Comparison of ENCODE assay signal across 8 cellular contexts in the genomic region with DNA sequence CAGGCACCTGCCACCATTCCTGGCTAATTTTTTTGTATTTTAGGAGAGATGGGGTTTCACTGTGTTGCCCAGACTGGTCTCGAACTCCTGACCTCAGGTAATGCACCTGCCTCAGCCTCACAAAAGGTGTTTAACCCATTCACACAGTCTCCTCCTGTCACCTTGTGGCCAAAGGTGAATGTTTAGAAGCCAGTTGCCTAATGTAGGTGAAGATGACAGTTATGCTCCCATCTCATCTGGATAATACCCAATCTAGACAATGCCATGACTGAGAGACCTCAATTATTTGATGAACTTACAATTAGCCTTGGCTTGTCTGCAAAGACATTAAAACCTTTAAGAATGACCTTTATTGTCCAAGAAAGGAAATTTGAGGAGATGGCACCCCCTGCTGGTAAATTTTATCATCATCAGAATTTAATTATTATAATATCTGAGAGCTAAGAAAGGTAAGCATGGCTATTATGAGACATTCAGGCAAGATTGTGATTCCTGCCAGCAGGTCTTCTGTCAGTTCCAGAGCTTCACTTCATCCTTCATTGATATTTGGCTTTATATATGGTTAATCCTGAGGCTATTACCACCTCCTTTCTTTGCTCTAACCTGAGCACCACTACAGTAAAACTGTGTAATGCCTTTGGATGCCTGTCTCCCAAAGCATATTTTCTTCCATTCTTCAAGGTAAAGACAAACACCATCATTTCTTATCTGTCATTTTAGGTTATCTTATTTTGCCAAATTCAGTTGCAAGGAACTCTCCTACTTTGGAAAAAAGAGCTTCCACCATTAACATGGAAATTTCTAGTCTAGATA.
A peak's percentile ranks its signal among the peaks of the same experiment; 100 is the strongest.
DNase-seq lines count a peak whose midpoint lies in the region; ATAC-seq and TF ChIP-seq lines count a peak whose summit lies in the region.

No MANE protein-coding gene starts in this region.

- no peak overlapping the region for H2BK15ac ChIP-seq in IMR-90 (ENCODE audit: low read depth, low read length)

- no peak overlapping the region for H2BK5ac ChIP-seq in IMR-90 (ENCODE audit: low read depth, low read length, poor library complexity, severe bottlenecking)

- no peaks in the 10 kb centered on the region for H3K4me1 ChIP-seq in IMR-90 (ENCODE audit: control insufficient read depth, insufficient read depth, low read length)

- no peak overlapping the region for H2AK5ac ChIP-seq in IMR-90 (ENCODE audit: low read depth, low read length)

- no peak overlapping the region for H4K5ac ChIP-seq in IMR-90 (ENCODE audit: low read depth, low read length)

- no peak overlapping the region for H2AK9ac ChIP-seq in IMR-90 (replicated peaks; ENCODE audit: low read depth, low read length, poor library complexity)

- H2BK20ac ChIP-seq in IMR-90 (ENCODE audit: low read depth, low read length) = no peak overlapping the region

- no peak overlapping the region for H3K18ac ChIP-seq in IMR-90 (ENCODE audit: low read depth, low read length)

- DNase-seq in left cardiac atrium = no peak
- DNase-seq in cardiac septum (ENCODE audit: low spot score) = no peak
- DNase-seq in IMR-90 = peak; percentile 25
- peak; percentile 40 for DNase-seq in SK-N-DZ (ENCODE audit: low spot score)
- DNase-seq in foreskin fibroblast = peak; percentile 20 to 61
- peak; percentile 21 for DNase-seq in putamen (ENCODE audit: low spot score)
- DNase-seq in lower leg skin (ENCODE audit: low spot score in 2 of 2) = no peak

- no CpG with 5 or more reads among the region's 1 CpG for WGBS in IMR-90 (ENCODE audit: extremely low coverage in 2 of 2, insufficient read length in 1 of 2), 2 experiments
- WGBS in lower leg skin, 2 donors = 32 to 33% methylated on average over 1 of the region's 1 CpG

- no peak overlapping the region for H3K9ac ChIP-seq in IMR-90 (ENCODE audit: low read depth, low read length)

- in situ Hi-C loops in IMR-90 (cut with MboI; ENCODE audit: low sequenced_read_pairs) = no loop called here

- peaks cover 14% of the 10 kb centered on the region for H3K27me3 ChIP-seq in IMR-90 (ENCODE audit: control insufficient read depth, insufficient read depth, low read length)

- no peak overlapping the region for H3K56ac ChIP-seq in IMR-90 (ENCODE audit: extremely low read depth, insufficient read depth, low read length)

- no peak overlapping the region for H2AFZ ChIP-seq in IMR-90 (replicated peaks; ENCODE audit: low read length, poor library complexity)

- no peaks in the 10 kb centered on the region for H3K36me3 ChIP-seq in IMR-90 (ENCODE audit: control insufficient read depth, insufficient read depth, low read length)

- no peaks in the 10 kb centered on the region for H3K79me1 ChIP-seq in IMR-90 (ENCODE audit: low read depth in 1 of 2, low read length in 2 of 2)

- TF ChIP-seq CTCF in IMR-90 (conservative IDR thresholded peaks at IDR 0.05; ENCODE audit: low read depth, low read length) = peak; percentile 67
- peak; percentile 44 for TF ChIP-seq CTCF in foreskin fibroblast (IDR thresholded peaks at IDR 0.05; ENCODE audit: low read depth, low read length)
- TF ChIP-seq CTCF in lower leg skin (IDR thresholded peaks at IDR 0.05) = peak in 1 of 3 donors; percentile 30

- TF ChIP-seq POLR2A in IMR-90 (IDR thresholded peaks at IDR 0.05; ENCODE audit: low read depth, low read length) (no peak), lower leg skin (IDR thresholded peaks at IDR 0.05) (no peak)

- POLR2A ChIA-PET in IMR-90 (lab: Charles Lee; ENCODE audit: unreplicated experiment) = interaction anchor here (0.7 kb wide), 2 partner anchors 314 to 341 kb away, joined by 3 read pairs; no protein-coding TSS in a partner anchor

- CTCF ChIA-PET in IMR-90 (lab: Yijun Ruan, JAX) = interaction anchor here (0.6 to 4.1 kb wide), 14 partner anchors 10 to 380 kb away, joined by 3 to 49 read pairs (median 4); no protein-coding TSS in a partner anchor

- no peak overlapping the region for H4K91ac ChIP-seq in IMR-90 (ENCODE audit: insufficient read depth, low read depth, low read length)

- no peaks in the 10 kb centered on the region for H3K9me1 ChIP-seq in IMR-90 (ENCODE audit: insufficient read depth, low read length)

- H3K9me3 ChIP-seq in IMR-90 (ENCODE audit: control insufficient read depth, insufficient read depth, low read length) = no peaks in the 10 kb centered on the region

- BruUV-seq in IMR-90 (replicated peaks; lab: Mats Ljungman, UMichigan) = no TSS peak

- H3K4ac ChIP-seq in IMR-90 (ENCODE audit: low read depth, low read length) = no peak overlapping the region

- TF ChIP-seq RAD21 in IMR-90 (IDR thresholded peaks at IDR 0.05; ENCODE audit: low read length) = peak; percentile 82

- H2BK120ac ChIP-seq in IMR-90 (ENCODE audit: low read depth, low read length) = no peak overlapping the region

- H3K4me3 ChIP-seq in IMR-90 (ENCODE audit: insufficient read depth, low read depth, low read length) = no peak overlapping the region
- no peak overlapping the region for H3K4me3 ChIP-seq in foreskin fibroblast (ENCODE audit: low read depth in 1 of 2, low read length in 2 of 2)
- H3K4me3 ChIP-seq in lower leg skin (ENCODE audit: low read depth, poor library complexity, severe bottlenecking) = no peak overlapping the region

- ATAC-seq in left cardiac atrium (peak; percentile 29 to 38), IMR-90 (ENCODE audit: low read depth) (peak; percentile 46; the same call in 1 of the 2 replicates), GM19452 (IDR thresholded peaks at IDR 0.05; ENCODE audit: unreplicated experiment) (no peak)

- dilution Hi-C loops in IMR-90 (cut with HindIII; ENCODE audit: low sequenced_read_pairs, unreplicated experiment) = no loop called here

- H3K23ac ChIP-seq in IMR-90 (ENCODE audit: low read depth, low read length) = no peak overlapping the region

- no peaks in the 10 kb centered on the region for H4K20me1 ChIP-seq in IMR-90 (ENCODE audit: insufficient read depth, low read length)

- no peak overlapping the region for H3K14ac ChIP-seq in IMR-90 (replicated peaks; ENCODE audit: low read depth, low read length)

- H4K8ac ChIP-seq in IMR-90 (ENCODE audit: low read depth in 2 of 2, low read length in 2 of 2) = no peak overlapping the region

- intact Hi-C loops in left cardiac atrium (cut with DNase I) = loop anchor here in 1 of 2 donors (1.0 to 10.0 kb wide), 4 partner anchors 120 to 314 kb away; no protein-coding TSS in a partner anchor
- intact Hi-C loops in cardiac septum (cut with DNase I) = loop anchor here (1.0 to 5.0 kb wide), 3 partner anchors 247 to 314 kb away; partner anchors contain the start of gene SERPINE2
- intact Hi-C loops in IMR-90 (cut with micrococcal nuclease) = loop anchor here (1.0 kb wide), 3 partner anchors 246 to 314 kb away; no protein-coding TSS in a partner anchor
- intact Hi-C loops in lower leg skin (cut with DNase I; ENCODE audit: low total_unique reads) = loop anchor here (5.0 kb wide), 1 partner anchor 312 kb away; no protein-coding TSS in a partner anchor

- no peak overlapping the region for H3K4me2 ChIP-seq in IMR-90 (ENCODE audit: low read depth, low read length)

- no peak overlapping the region for H3K27ac ChIP-seq in IMR-90 (ENCODE audit: insufficient read depth, low read length)

TF ChIP-seq in IMR-90, 13 proteins besides CTCF, POLR2A, EP300 and RAD21:
- TF ChIP-seq CEBPB (IDR thresholded peaks at IDR 0.05; ENCODE audit: low read depth, low read length) = no peak
- peak; percentile 93 for TF ChIP-seq SMC3 (IDR thresholded peaks at IDR 0.05; ENCODE audit: low read depth, low read length)

Comparison
In these comparisons a context has a peak if more than half of its experiments do, and no peak if none do; other contexts are left out.
1. DNase-seq: peak in IMR-90 (single experiment), SK-N-DZ (single experiment), foreskin fibroblast (2 of 2) and putamen (single experiment); none in left cardiac atrium (single experiment), cardiac septum (single experiment) and lower leg skin (0 of 2).